ENCODE assay signal across 2 cellular contexts in the genomic region with DNA sequence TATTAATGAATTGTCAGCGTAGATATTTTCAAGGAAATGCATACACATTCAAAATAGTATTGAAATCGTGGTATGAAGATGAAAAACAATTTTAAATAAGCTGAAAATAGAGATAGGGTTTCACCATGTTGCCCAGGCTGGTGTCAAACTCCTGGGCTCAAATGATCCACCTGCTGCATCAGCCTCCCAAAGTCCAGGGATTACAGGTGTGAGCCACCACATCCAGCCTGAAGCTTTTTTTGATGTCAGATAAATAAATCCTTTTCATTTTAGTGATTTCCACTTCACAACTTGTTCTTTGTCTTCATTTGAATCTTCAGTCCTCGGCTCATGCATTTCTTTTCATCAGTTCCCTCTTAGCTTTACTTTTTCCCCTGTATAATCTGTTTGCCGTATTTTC.
TF ChIP-seq lines count a peak whose summit lies in the region.

No MANE protein-coding gene starts in this region.

TF ChIP-seq in SK-N-SH, 30 proteins besides CTCF, POLR2A, EP300 and RAD21 (continued from another document):
- TF ChIP-seq, protein P1, sequence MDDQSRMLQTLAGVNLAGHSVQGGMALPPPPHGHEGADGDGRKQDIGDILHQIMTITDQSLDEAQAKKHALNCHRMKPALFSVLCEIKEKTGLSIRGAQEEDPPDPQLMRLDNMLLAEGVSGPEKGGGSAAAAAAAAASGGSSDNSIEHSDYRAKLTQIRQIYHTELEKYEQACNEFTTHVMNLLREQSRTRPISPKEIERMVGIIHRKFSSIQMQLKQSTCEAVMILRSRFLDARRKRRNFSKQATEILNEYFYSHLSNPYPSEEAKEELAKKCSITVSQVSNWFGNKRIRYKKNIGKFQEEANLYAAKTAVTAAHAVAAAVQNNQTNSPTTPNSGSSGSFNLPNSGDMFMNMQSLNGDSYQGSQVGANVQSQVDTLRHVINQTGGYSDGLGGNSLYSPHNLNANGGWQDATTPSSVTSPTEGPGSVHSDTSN (IDR thresholded peaks at IDR 0.05): no peak
- TF ChIP-seq POLR2AphosphoS5 (IDR thresholded peaks at IDR 0.05; ENCODE audit: low read depth, low read length) (no peak), GATA2 (CRISPR knock-in tag; IDR thresholded peaks at IDR 0.05) (no peak), YY1 (IDR thresholded peaks at IDR 0.05; ENCODE audit: low read depth) (no peak), EZH2phosphoT487 (IDR thresholded peaks at IDR 0.05; ENCODE audit: borderline replicate concordance, low read depth) (no peak), CHD2 (IDR thresholded peaks at IDR 0.05; ENCODE audit: low read length, partially characterized antibody) (no peak), RXRA (IDR thresholded peaks at IDR 0.05; ENCODE audit: borderline replicate concordance, low read depth) (no peak)
- TF ChIP-seq, protein P2, sequence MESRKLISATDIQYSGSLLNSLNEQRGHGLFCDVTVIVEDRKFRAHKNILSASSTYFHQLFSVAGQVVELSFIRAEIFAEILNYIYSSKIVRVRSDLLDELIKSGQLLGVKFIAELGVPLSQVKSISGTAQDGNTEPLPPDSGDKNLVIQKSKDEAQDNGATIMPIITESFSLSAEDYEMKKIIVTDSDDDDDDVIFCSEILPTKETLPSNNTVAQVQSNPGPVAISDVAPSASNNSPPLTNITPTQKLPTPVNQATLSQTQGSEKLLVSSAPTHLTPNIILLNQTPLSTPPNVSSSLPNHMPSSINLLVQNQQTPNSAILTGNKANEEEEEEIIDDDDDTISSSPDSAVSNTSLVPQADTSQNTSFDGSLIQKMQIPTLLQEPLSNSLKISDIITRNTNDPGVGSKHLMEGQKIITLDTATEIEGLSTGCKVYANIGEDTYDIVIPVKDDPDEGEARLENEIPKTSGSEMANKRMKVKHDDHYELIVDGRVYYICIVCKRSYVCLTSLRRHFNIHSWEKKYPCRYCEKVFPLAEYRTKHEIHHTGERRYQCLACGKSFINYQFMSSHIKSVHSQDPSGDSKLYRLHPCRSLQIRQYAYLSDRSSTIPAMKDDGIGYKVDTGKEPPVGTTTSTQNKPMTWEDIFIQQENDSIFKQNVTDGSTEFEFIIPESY (IDR thresholded peaks at IDR 0.05; ENCODE audit: borderline replicate concordance, low read depth): no peak

TF ChIP-seq in SK-N-SH treated with all-trans-retinoic acid at 6 μM for 48 hours, 23 proteins besides CTCF, POLR2A, EP300 and RAD21 (continued from another document):
- TF ChIP-seq, protein P3, sequence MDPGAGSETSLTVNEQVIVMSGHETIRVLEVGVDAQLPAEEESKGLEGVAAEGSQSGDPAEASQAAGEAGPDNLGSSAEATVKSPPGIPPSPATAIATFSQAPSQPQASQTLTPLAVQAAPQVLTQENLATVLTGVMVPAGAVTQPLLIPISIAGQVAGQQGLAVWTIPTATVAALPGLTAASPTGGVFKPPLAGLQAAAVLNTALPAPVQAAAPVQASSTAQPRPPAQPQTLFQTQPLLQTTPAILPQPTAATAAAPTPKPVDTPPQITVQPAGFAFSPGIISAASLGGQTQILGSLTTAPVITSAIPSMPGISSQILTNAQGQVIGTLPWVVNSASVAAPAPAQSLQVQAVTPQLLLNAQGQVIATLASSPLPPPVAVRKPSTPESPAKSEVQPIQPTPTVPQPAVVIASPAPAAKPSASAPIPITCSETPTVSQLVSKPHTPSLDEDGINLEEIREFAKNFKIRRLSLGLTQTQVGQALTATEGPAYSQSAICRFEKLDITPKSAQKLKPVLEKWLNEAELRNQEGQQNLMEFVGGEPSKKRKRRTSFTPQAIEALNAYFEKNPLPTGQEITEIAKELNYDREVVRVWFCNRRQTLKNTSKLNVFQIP (CRISPR knock-in tag; IDR thresholded peaks at IDR 0.05; ENCODE audit: borderline replicate concordance, low read depth): no peak
- TF ChIP-seq ZC3H10 (CRISPR knock-in tag; IDR thresholded peaks at IDR 0.05) (no peak), TCF4 (CRISPR knock-in tag; IDR thresholded peaks at IDR 0.05; ENCODE audit: borderline replicate concordance) (no peak)
- TF ChIP-seq, protein P4, sequence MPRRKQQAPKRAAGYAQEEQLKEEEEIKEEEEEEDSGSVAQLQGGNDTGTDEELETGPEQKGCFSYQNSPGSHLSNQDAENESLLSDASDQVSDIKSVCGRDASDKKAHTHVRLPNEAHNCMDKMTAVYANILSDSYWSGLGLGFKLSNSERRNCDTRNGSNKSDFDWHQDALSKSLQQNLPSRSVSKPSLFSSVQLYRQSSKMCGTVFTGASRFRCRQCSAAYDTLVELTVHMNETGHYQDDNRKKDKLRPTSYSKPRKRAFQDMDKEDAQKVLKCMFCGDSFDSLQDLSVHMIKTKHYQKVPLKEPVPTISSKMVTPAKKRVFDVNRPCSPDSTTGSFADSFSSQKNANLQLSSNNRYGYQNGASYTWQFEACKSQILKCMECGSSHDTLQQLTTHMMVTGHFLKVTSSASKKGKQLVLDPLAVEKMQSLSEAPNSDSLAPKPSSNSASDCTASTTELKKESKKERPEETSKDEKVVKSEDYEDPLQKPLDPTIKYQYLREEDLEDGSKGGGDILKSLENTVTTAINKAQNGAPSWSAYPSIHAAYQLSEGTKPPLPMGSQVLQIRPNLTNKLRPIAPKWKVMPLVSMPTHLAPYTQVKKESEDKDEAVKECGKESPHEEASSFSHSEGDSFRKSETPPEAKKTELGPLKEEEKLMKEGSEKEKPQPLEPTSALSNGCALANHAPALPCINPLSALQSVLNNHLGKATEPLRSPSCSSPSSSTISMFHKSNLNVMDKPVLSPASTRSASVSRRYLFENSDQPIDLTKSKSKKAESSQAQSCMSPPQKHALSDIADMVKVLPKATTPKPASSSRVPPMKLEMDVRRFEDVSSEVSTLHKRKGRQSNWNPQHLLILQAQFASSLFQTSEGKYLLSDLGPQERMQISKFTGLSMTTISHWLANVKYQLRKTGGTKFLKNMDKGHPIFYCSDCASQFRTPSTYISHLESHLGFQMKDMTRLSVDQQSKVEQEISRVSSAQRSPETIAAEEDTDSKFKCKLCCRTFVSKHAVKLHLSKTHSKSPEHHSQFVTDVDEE (CRISPR knock-in tag; IDR thresholded peaks at IDR 0.05): no peak
